Comparison of ENCODE assay signal across 10 cellular contexts in genomic region chr4:69057620-69058409, GRCh38.
A peak's percentile ranks its signal among the peaks of the same experiment; 100 is the strongest.
DNase-seq lines count a peak whose midpoint lies in the region; ATAC-seq and TF ChIP-seq lines count a peak whose summit lies in the region.
"Had no signal": no experiment of that assay in that cellular context is flagged by ENCODE, and none has a peak within 500 bp of the region (broad histone marks: within the 10 kb centered on the region; RNA-seq: fewer than 3 reads in every experiment).

No MANE protein-coding gene starts in this region.

- in situ Hi-C loops in GM13977 (cut with MboI; ENCODE audit: low pct_unique_long_range_greater_than_20kb, low sequenced_read_pairs, unreplicated experiment) = no loop called here

- ATAC-seq in GM21825 (IDR thresholded peaks at IDR 0.05; ENCODE audit: unreplicated experiment) = peak; percentile 80

- DNase-seq in ELF-1 (ENCODE audit: low read depth, low spot score) (peak; percentile 36), NCI-H774 (lab: John Stamatoyannopoulos, UW) (peak; percentile 4), kidney glomerular epithelial cell (lab: John Stamatoyannopoulos, UW) (peak; percentile 27), HUDEP-2 (lab: John Stamatoyannopoulos, UW; ENCODE audit: unreplicated experiment in 76 of 76) (no peak), GM13977 (ENCODE audit: low spot score) (no peak), NCI-H510A (lab: John Stamatoyannopoulos, UW) (no peak), NCI-H345 treated with DMSO at 0.1 percent for 48 hours (lab: John Stamatoyannopoulos, UW; ENCODE audit: unreplicated experiment) (no peak)
- DNase-seq: CD4-positive, CD25-positive, alpha-beta regulatory T cell; NCI-H1092 had no signal

- TF ChIP-seq CTCF in GM13977 (IDR thresholded peaks at IDR 0.05; ENCODE audit: extremely low read depth, insufficient read depth, missing control alignments) = no peak

Comparison
In these comparisons a context has a peak if more than half of its experiments do, and no peak if none do; other contexts are left out.
1. DNase-seq: peak in ELF-1 (single experiment), NCI-H774 (single experiment) and kidney glomerular epithelial cell (single experiment); none in HUDEP-2 (0 of 76), GM13977 (single experiment), NCI-H510A (single experiment) and NCI-H345 treated with DMSO at 0.1 percent for 48 hours (single experiment).